ENCODE assay signal across 15 cellular contexts in the genomic region with DNA sequence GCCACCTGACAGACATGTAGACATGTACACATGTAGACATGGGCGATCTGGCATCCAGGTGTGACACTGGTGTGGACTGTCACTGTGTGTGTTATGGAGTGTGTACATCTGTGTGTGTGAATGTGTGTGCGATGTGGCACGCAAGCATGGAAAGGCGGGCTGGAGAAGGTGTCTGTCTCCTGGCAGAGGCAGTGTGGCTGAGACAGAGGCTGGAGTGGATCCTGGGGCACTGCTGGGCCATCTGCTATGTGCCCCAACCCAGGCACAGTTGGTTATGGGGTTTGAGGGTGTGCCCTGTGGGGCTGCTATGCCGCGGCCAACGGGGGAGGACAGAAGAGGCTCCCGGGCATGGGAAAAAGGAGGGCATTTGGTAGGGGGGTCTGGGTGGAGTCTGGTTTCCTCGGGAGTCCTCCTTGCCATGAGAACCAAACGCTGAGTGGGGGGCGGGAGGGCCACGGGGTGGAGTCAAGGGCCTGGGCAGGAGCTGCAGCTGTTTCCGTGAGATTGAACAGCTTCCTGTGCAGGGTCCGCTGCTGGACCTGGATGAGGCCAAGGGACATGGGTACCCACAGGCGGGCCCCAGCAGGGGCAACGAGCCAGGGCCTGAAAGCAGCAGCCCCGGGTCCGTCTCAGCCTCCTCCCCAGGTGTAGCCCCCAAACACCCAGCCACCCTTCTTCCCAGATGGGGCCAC. TPM values are rescaled to one million over a fixed set of nuclear protein-coding genes. Genes with fewer than 3 reads are reported as not detected.
A peak's percentile ranks its signal among the peaks of the same experiment; 100 is the strongest.
DNase-seq lines count a peak whose midpoint lies in the region; ATAC-seq, FAIRE-seq and TF ChIP-seq lines count a peak whose summit lies in the region.
"Had no signal": no experiment of that assay in that cellular context is flagged by ENCODE, and none has a peak within 500 bp of the region (broad histone marks: within the 10 kb centered on the region; RNA-seq: fewer than 3 reads in every experiment).

No MANE protein-coding gene starts in this region.

- TF ChIP-seq CTCF in right lobe of liver (IDR thresholded peaks at IDR 0.05) (no peak), HepG2 (CRISPR knock-in tag; IDR thresholded peaks at IDR 0.05) (no peak), progenitor cell of endocrine pancreas (IDR thresholded peaks at IDR 0.05; ENCODE audit: unreplicated experiment) (no peak)

- DNase-seq in right lobe of liver: no peak
- DNase-seq in HepG2 (ENCODE audit: low spot score): no peak
- DNase-seq in left cardiac atrium: peak; percentile 65
- DNase-seq in HuH-7 (ENCODE audit: low spot score): no peak
- DNase-seq in progenitor cell of endocrine pancreas (ENCODE audit: low spot score, unreplicated experiment): no peak
- no peak for DNase-seq in SIG-M5 (lab: John Stamatoyannopoulos, UW)
- DNase-seq: activated CD4-positive, alpha-beta T cell treated with anti-CD3 and anti-CD28 coated beads, Interleukin-2, amount 50 U/mL, for 48 hours; activated naive CD8-positive, alpha-beta T cell treated with anti-CD3 and anti-CD28 coated beads for 36 hours; KBM-7; NCI-H510A; stimulated activated CD8-positive, alpha-beta memory T cell treated with anti-CD3 and anti-CD28 coated beads, Interleukin-4, amount 100 ng/mL, for 48 hours had no signal

- H3K9me3 Mint-ChIP-seq in progenitor cell of endocrine pancreas (ENCODE audit: low read depth): no peaks in the 10 kb centered on the region
- H3K9me3 Mint-ChIP-seq: activated naive CD8-positive, alpha-beta T cell treated with anti-CD3 and anti-CD28 coated beads for 36 hours had no signal

- TF ChIP-seq EP300 in HepG2 (IDR thresholded peaks at IDR 0.05; ENCODE audit: low read depth in 2 of 2, low read length in 2 of 2) (no peak), HepG2 (CRISPR knock-in tag; IDR thresholded peaks at IDR 0.05; ENCODE audit: borderline replicate concordance) (no peak)

- FAIRE-seq in HepG2 (lab: Jason Lieb, UNC): no peak
- FAIRE-seq: islet of Langerhans had no signal

- in situ Hi-C loops in HepG2 (cut with HindIII; ENCODE audit: extremely low pct_ligation_motif_present, low pct_unique_long_range_greater_than_20kb): no loop called here

- TF ChIP-seq POLR2A in right lobe of liver (IDR thresholded peaks at IDR 0.05) (no peak), HepG2 (IDR thresholded peaks at IDR 0.05; ENCODE audit: insufficient read depth in 1 of 2, low read depth in 2 of 2, low read length in 2 of 2) (no peak)

- no peak overlapping the region for H2AFZ ChIP-seq in HepG2 (ENCODE audit: low read length)

- H3K9me3 ChIP-seq in right lobe of liver: no peaks in the 10 kb centered on the region
- H3K9me3 ChIP-seq in HepG2 (ENCODE audit: low read length): no peaks in the 10 kb centered on the region

- peaks cover 11% of the 10 kb centered on the region for H3K4me1 Mint-ChIP-seq in progenitor cell of endocrine pancreas (ENCODE audit: low read depth)

- no peak overlapping the region for H3K27ac Mint-ChIP-seq in progenitor cell of endocrine pancreas
- H3K27ac Mint-ChIP-seq: activated naive CD8-positive, alpha-beta T cell treated with anti-CD3 and anti-CD28 coated beads for 36 hours had no signal

- no peak for ATAC-seq in right lobe of liver
- ATAC-seq in HepG2: no peak
- ATAC-seq in left cardiac atrium: no peak
- ATAC-seq in GM21576 (IDR thresholded peaks at IDR 0.05; ENCODE audit: unreplicated experiment): no peak

- no peak overlapping the region for H3K4me3 Mint-ChIP-seq in progenitor cell of endocrine pancreas (ENCODE audit: low read depth)
- H3K4me3 Mint-ChIP-seq: activated naive CD8-positive, alpha-beta T cell treated with anti-CD3 and anti-CD28 coated beads for 36 hours had no signal

- H3K4me1 ChIP-seq in right lobe of liver: peaks cover 0 to 8% (median 2%) of the 10 kb centered on the region in 4 donors
- H3K4me1 ChIP-seq in HepG2 (ENCODE audit: insufficient read depth, low read length): peaks cover 17% of the 10 kb centered on the region
- peaks cover 40% of the 10 kb centered on the region for H3K4me1 ChIP-seq in rectal smooth muscle tissue (ENCODE audit: control insufficient read depth, insufficient read depth, low read length)

- no peak overlapping the region for H3K9ac ChIP-seq in HepG2 (ENCODE audit: insufficient read depth, low read depth, low read length)
- peak overlapping the region; percentile 13 for H3K9ac ChIP-seq in rectal smooth muscle tissue (ENCODE audit: low read length)

- no peak overlapping the region for H3K27ac ChIP-seq in right lobe of liver
- H3K27ac ChIP-seq in HepG2 (ENCODE audit: extremely low read length, insufficient read depth, low read length): no peak overlapping the region
- peak overlapping the region; percentile 87 for H3K27ac ChIP-seq in rectal smooth muscle tissue (ENCODE audit: low read depth, low read length)

- 48% methylated on average over 13 of the region's 18 CpGs for WGBS in right lobe of liver (ENCODE audit: insufficient coverage, low coverage, low lambda C conversion rate, missing lambda C conversion rate)
- WGBS in HepG2 (ENCODE audit: low lambda C conversion rate): 48% methylated on average over 12 of the region's 18 CpGs

- CTCF ChIA-PET in HepG2 (lab: Yijun Ruan, JAX; ENCODE audit: low intra/inter-chr PET ratio, low total read pairs): no interaction called here

- TF ChIP-seq RAD21 in HepG2 (CRISPR knock-in tag; IDR thresholded peaks at IDR 0.05): no peak

- no peaks in the 10 kb centered on the region for H3K79me2 ChIP-seq in HepG2 (ENCODE audit: insufficient read depth, low read length)

- H4K20me1 ChIP-seq in HepG2 (ENCODE audit: insufficient read depth, low read length): no peaks in the 10 kb centered on the region

- POLR2A ChIA-PET in HepG2 (lab: Yijun Ruan, JAX): interaction anchor here (0.6 kb wide), 1 partner anchor 845 kb away, joined by 3 read pairs; no protein-coding TSS in a partner anchor

- H3K27me3 ChIP-seq in right lobe of liver: no peaks in the 10 kb centered on the region
- peaks cover 17 to 57% of the 10 kb centered on the region in 2 experiments for H3K27me3 ChIP-seq in HepG2 (ENCODE audit: control insufficient read depth in 1 of 2, insufficient read depth in 2 of 2, low read length in 2 of 2)
- no peaks in the 10 kb centered on the region for H3K27me3 ChIP-seq in rectal smooth muscle tissue (ENCODE audit: control insufficient read depth, insufficient read depth, low read length)

- H3K36me3 Mint-ChIP-seq in progenitor cell of endocrine pancreas (ENCODE audit: insufficient read depth): no peaks in the 10 kb centered on the region
- H3K36me3 Mint-ChIP-seq: activated naive CD8-positive, alpha-beta T cell treated with anti-CD3 and anti-CD28 coated beads for 36 hours had no signal

- H3K27me3 Mint-ChIP-seq in progenitor cell of endocrine pancreas: peaks cover 39% of the 10 kb centered on the region

- BruUV-seq in HepG2 (replicated peaks; lab: Mats Ljungman, UMichigan): no TSS peak

- intact Hi-C loops in right lobe of liver (cut with DNase I) (loop anchor here (5.0 kb wide), 1 partner anchor 162 kb away; no protein-coding TSS in a partner anchor), HepG2 (cut with micrococcal nuclease; ENCODE audit: unreplicated experiment) (no loop called here), left cardiac atrium (cut with DNase I) (loop anchor here (5.0 to 10.0 kb wide), 2 partner anchors 134 to 162 kb away; no protein-coding TSS in a partner anchor)

- no peaks in the 10 kb centered on the region for H3K36me3 ChIP-seq in right lobe of liver
- H3K36me3 ChIP-seq in HepG2 (replicated peaks in 1 of 2; ENCODE audit: control insufficient read depth in 1 of 2, insufficient read depth in 2 of 2, low read length in 2 of 2): no peaks in the 10 kb centered on the region
- no peaks in the 10 kb centered on the region for H3K36me3 ChIP-seq in rectal smooth muscle tissue (ENCODE audit: control insufficient read depth, insufficient read depth, low read length)

- H3K4me2 ChIP-seq in HepG2 (ENCODE audit: low read depth, low read length): no peak overlapping the region

- peak overlapping the region in 2 of 3 donors; percentile 33 to 40 for H3K4me3 ChIP-seq in right lobe of liver
- no peak overlapping the region for H3K4me3 ChIP-seq in HepG2 (replicated peaks in 1 of 3; ENCODE audit: insufficient read depth in 1 of 3, low read depth in 2 of 3, low read length in 3 of 3)
- H3K4me3 ChIP-seq in rectal smooth muscle tissue (ENCODE audit: low read length): peak overlapping the region; percentile 73

RNA-seq across cellular contexts. Expression of gene ELN, which starts 1.3 kb away (rescaled TPM):
- total RNA-seq in right lobe of liver: 10 to 100 TPM in 1 of 6 experiments, 1 to 10 TPM in 5; 3.0 to 11.7 (median 5.3) TPM
- 0.08 and 0.15 TPM in 2 replicates for total RNA-seq in HepG2 (2016; rRNA removed; fragmentation: Illumina TruSeq; extraction: Trizol)
- not detected in 2 replicates for total RNA-seq in HepG2 (2016; cell fraction: cytosol; rRNA removed; fragmentation: Illumina TruSeq; extraction: Trizol; ENCODE audit: low read depth)
- total RNA-seq in HepG2 (2016; cell fraction: insoluble cytoplasmic fraction; rRNA removed; fragmentation: Illumina TruSeq; extraction: Trizol): 0.12 and 0.15 TPM in 2 replicates
- total RNA-seq in HepG2 (2016; cell fraction: membrane; rRNA removed; fragmentation: Illumina TruSeq; extraction: Trizol): 0.10 TPM in 1 of 2 replicates, not detected in the other
- total RNA-seq in HepG2 (2016; cell fraction: nucleus; rRNA removed; fragmentation: Illumina TruSeq; extraction: Trizol): not detected in 2 replicates
- 0.37 and 0.46 TPM in 2 replicates for polyA plus RNA-seq in HepG2 (2011; rRNA removed)
- polyA plus RNA-seq in HepG2 (2011; cell fraction: cytosol; rRNA removed): 0.28 and 0.43 TPM in 2 replicates
- polyA plus RNA-seq in HepG2 (2011; cell fraction: nucleus; rRNA removed): 0.21 and 0.71 TPM in 2 replicates
- 0.24 and 0.31 TPM in 2 replicates for polyA plus RNA-seq in HepG2 (2012)
- polyA plus RNA-seq in HepG2 (2016; cell fraction: cytosol; fragmentation: Illumina TruSeq; extraction: Trizol; ENCODE audit: low read depth): 0.03 and 0.06 TPM in 2 replicates
- polyA plus RNA-seq in HepG2 (2016; cell fraction: insoluble cytoplasmic fraction; fragmentation: Illumina TruSeq; extraction: Trizol; ENCODE audit: low read depth): 0.22 and 0.34 TPM in 2 replicates
- polyA plus RNA-seq in HepG2 (2016; cell fraction: membrane; fragmentation: Illumina TruSeq; extraction: Trizol; ENCODE audit: low read depth): 0.05 and 0.07 TPM in 2 replicates
- polyA plus RNA-seq in HepG2 (2016; cell fraction: nucleus; fragmentation: Illumina TruSeq; extraction: Trizol; ENCODE audit: insufficient read depth, low read depth): 0.33 TPM in 2 replicates
- polyA minus RNA-seq in HepG2 (2011; rRNA and poly(A)+ RNA removed; ENCODE audit: low replicate concordance): 0.05 and 0.12 TPM in 2 replicates
- 0.62 TPM in 1 of 2 replicates, not detected in the other for polyA minus RNA-seq in HepG2 (2011; cell fraction: cytosol; rRNA and poly(A)+ RNA removed)
- not detected in 2 replicates for polyA minus RNA-seq in HepG2 (2011; cell fraction: nucleus; rRNA and poly(A)+ RNA removed)
- total RNA-seq in left cardiac atrium: 100 to 1,000 TPM in 1 of 2 donors, 10 to 100 TPM in 1; 91.7 to 166 TPM
- total RNA-seq in progenitor cell of endocrine pancreas: 0.26 and 0.33 TPM in 2 replicates
- total RNA-seq: activated naive CD8-positive, alpha-beta T cell treated with anti-CD3 and anti-CD28 coated beads for 36 hours; H4 had no signal

RNA-seq across cellular contexts. Expression of gene LIMK1, which starts 54.4 kb away (rescaled TPM):
- total RNA-seq in right lobe of liver (1 to 10 TPM; 3.1 to 9.9 (median 5.8) TPM), HepG2 (2016; rRNA removed; fragmentation: Illumina TruSeq; extraction: Trizol) (8.2 and 8.9 TPM in 2 replicates), left cardiac atrium (10 to 100 TPM; 11.4 to 11.6 TPM), progenitor cell of endocrine pancreas (62.7 and 65.1 TPM in 2 replicates)
- total RNA-seq in HepG2 (2016; cell fraction: cytosol; rRNA removed; fragmentation: Illumina TruSeq; extraction: Trizol; ENCODE audit: low read depth): 4.6 and 5.6 TPM in 2 replicates
- total RNA-seq in HepG2 (2016; cell fraction: insoluble cytoplasmic fraction; rRNA removed; fragmentation: Illumina TruSeq; extraction: Trizol): 6.7 and 8.6 TPM in 2 replicates
- total RNA-seq in HepG2 (2016; cell fraction: membrane; rRNA removed; fragmentation: Illumina TruSeq; extraction: Trizol): 16.3 and 16.4 TPM in 2 replicates
- total RNA-seq in HepG2 (2016; cell fraction: nucleus; rRNA removed; fragmentation: Illumina TruSeq; extraction: Trizol): 6.6 TPM in 2 replicates
- polyA plus RNA-seq in HepG2 (2011; rRNA removed): 18.8 and 22.5 TPM in 2 replicates
- 12.2 and 13.7 TPM in 2 replicates for polyA plus RNA-seq in HepG2 (2011; cell fraction: cytosol; rRNA removed)
- 28.7 and 31.1 TPM in 2 replicates for polyA plus RNA-seq in HepG2 (2011; cell fraction: nucleus; rRNA removed)
- 8.3 and 10.9 TPM in 2 replicates for polyA plus RNA-seq in HepG2 (2012)
- polyA plus RNA-seq in HepG2 (2016; cell fraction: cytosol; fragmentation: Illumina TruSeq; extraction: Trizol; ENCODE audit: low read depth): 7.5 and 8.7 TPM in 2 replicates
- polyA plus RNA-seq in HepG2 (2016; cell fraction: insoluble cytoplasmic fraction; fragmentation: Illumina TruSeq; extraction: Trizol; ENCODE audit: low read depth): 10.6 and 14.3 TPM in 2 replicates
- polyA plus RNA-seq in HepG2 (2016; cell fraction: membrane; fragmentation: Illumina TruSeq; extraction: Trizol; ENCODE audit: low read depth): 18.8 and 20.9 TPM in 2 replicates
- polyA plus RNA-seq in HepG2 (2016; cell fraction: nucleus; fragmentation: Illumina TruSeq; extraction: Trizol; ENCODE audit: insufficient read depth, low read depth): 14.4 and 15.5 TPM in 2 replicates
- 36.5 and 57.3 TPM in 2 replicates for polyA minus RNA-seq in HepG2 (2011; rRNA and poly(A)+ RNA removed; ENCODE audit: low replicate concordance)
- 10.0 and 11.6 TPM in 2 replicates for polyA minus RNA-seq in HepG2 (2011; cell fraction: cytosol; rRNA and poly(A)+ RNA removed)
- polyA minus RNA-seq in HepG2 (2011; cell fraction: nucleus; rRNA and poly(A)+ RNA removed): 4.1 and 4.8 TPM in 2 replicates

Comparison
In these comparisons a context has a peak if more than half of its experiments do, and no peak if none do; other contexts are left out.
1. H3K4me3 ChIP-seq: peak in right lobe of liver (2 of 3) and rectal smooth muscle tissue (single experiment); none in HepG2 (0 of 3).
2. RNA of gene ELN, which starts 1.3 kb away (total RNA-seq): 91.7 to 166 TPM in left cardiac atrium; 3.0 to 11.7 TPM in right lobe of liver, 0.26 to 0.33 TPM in progenitor cell of endocrine pancreas and 0.08 to 0.15 TPM in HepG2; every median in the first group is over 4 times any median in the second.